In genomic region chr11:117039897-117040296, GRCh38 we compare ENCODE assay signal across 16 cellular contexts. TPM values are rescaled to one million over a fixed set of nuclear protein-coding genes. Genes with fewer than 3 reads are reported as not detected.
DNase-seq lines count a peak whose midpoint lies in the region; ATAC-seq and TF ChIP-seq lines count a peak whose summit lies in the region.
"Had no signal": no experiment of that assay in that cellular context is flagged by ENCODE, and none has a peak within 500 bp of the region (broad histone marks: within the 10 kb centered on the region; RNA-seq: fewer than 3 reads in every experiment).

No MANE protein-coding gene starts in this region.

- H3F3A ChIP-seq in OCI-LY1 (ENCODE audit: insufficient read depth, low read length) (no peaks in the 10 kb centered on the region), GM23338 (replicated peaks; ENCODE audit: low read depth) (no peaks in the 10 kb centered on the region)

- peaks cover 21% of the 10 kb centered on the region for H3K4me1 Mint-ChIP-seq in GM23338

- no peaks in the 10 kb centered on the region for H3K36me3 Mint-ChIP-seq in GM23338 (ENCODE audit: low read depth)

- H4K20me1 ChIP-seq in OCI-LY1 (ENCODE audit: insufficient read depth, low read length), result no peaks in the 10 kb centered on the region
- H4K20me1 ChIP-seq in GM23338 (replicated peaks; ENCODE audit: insufficient read depth), result peaks cover 8% of the 10 kb centered on the region; the same call in 1 of the 2 replicates
- 0 out of 2 replicates have a peak, but pooled peaks cover 8% of the 10 kb centered on the region for H4K20me1 ChIP-seq in Karpas-422 (ENCODE audit: insufficient read depth, low read depth, low read length)

- no peaks in the 10 kb centered on the region for H3K27me3 Mint-ChIP-seq in GM23338 (ENCODE audit: insufficient read depth, low read depth, poor library complexity)
- H3K27me3 Mint-ChIP-seq: CD4-positive, CD25-positive, alpha-beta regulatory T cell had no signal

- no peak for ATAC-seq in GM23338

- H3K27me3 ChIP-seq in OCI-LY1 (ENCODE audit: insufficient read depth, low read length) (no peaks in the 10 kb centered on the region), dorsolateral prefrontal cortex (no peaks in the 10 kb centered on the region), GM23338 (ENCODE audit: insufficient read depth) (no peaks in the 10 kb centered on the region), tibial artery (no peaks in the 10 kb centered on the region), Karpas-422 (ENCODE audit: low read length) (no peaks in the 10 kb centered on the region)
- H3K27me3 ChIP-seq: ascending aorta had no signal

- H3K4me2 ChIP-seq in OCI-LY1 (ENCODE audit: low read length) (peak overlapping the region; percentile 20; the same call in 1 of the 2 replicates), GM23338 (no peak overlapping the region), Karpas-422 (ENCODE audit: low read depth, low read length, poor library complexity, severe bottlenecking) (no peak overlapping the region)

- H3K9me3 ChIP-seq in OCI-LY1 (ENCODE audit: low read length) (no peaks in the 10 kb centered on the region), tibial artery (no peaks in the 10 kb centered on the region), Karpas-422 (ENCODE audit: low read length) (no peaks in the 10 kb centered on the region)
- H3K9me3 ChIP-seq: ascending aorta, lower lobe of right lung had no signal

- H3K4me1 ChIP-seq in OCI-LY1 (ENCODE audit: insufficient read depth, low read length, severe bottlenecking) (peaks cover 69% of the 10 kb centered on the region), GM23338 (ENCODE audit: insufficient read depth) (peaks cover 16% of the 10 kb centered on the region; the same call in 1 of the 2 replicates), tibial artery (peaks cover 0 to 30% (median 10%) of the 10 kb centered on the region in 4 donors), Karpas-422 (ENCODE audit: low read length) (peaks cover 12% of the 10 kb centered on the region)

- H3K9me3 Mint-ChIP-seq in GM23338, result no peaks in the 10 kb centered on the region
- H3K9me3 Mint-ChIP-seq: CD4-positive, CD25-positive, alpha-beta regulatory T cell had no signal

- H3K36me3 ChIP-seq in OCI-LY1 (ENCODE audit: insufficient read depth, low read length) (peaks cover 18% of the 10 kb centered on the region), GM23338 (ENCODE audit: insufficient read depth) (no peaks in the 10 kb centered on the region), tibial artery (no peaks in the 10 kb centered on the region), Karpas-422 (ENCODE audit: insufficient read depth, low read length) (no peaks in the 10 kb centered on the region)
- H3K36me3 ChIP-seq: ascending aorta, lower lobe of right lung had no signal

- H3K79me2 ChIP-seq in OCI-LY1 (ENCODE audit: insufficient read depth, low read length) (peaks cover 87% of the 10 kb centered on the region), GM23338 (replicated peaks; ENCODE audit: insufficient read depth) (peaks cover 73% of the 10 kb centered on the region), Karpas-422 (ENCODE audit: low read length) (no peaks in the 10 kb centered on the region)

- peak; percentile 33 for DNase-seq in stimulated activated CD4-positive, alpha-beta T cell treated with anti-CD3 and anti-CD28 coated beads, Interleukin-15, amount 100 ng/mL, for 24 hours
- DNase-seq in stimulated activated CD4-positive, alpha-beta T cell treated with anti-CD3 and anti-CD28 coated beads, Interleukin-2, amount 100 ng/mL, for 48 hours, result no peak
- DNase-seq in dorsolateral prefrontal cortex (no peak), GM23338 (ENCODE audit: low spot score) (no peak), tibial artery (no peak), Karpas-422 (no peak)
- DNase-seq: activated CD8-positive, alpha-beta memory T cell treated with anti-CD3 and anti-CD28 coated beads for 24 hours; CD4-positive, CD25-positive, alpha-beta regulatory T cell; effector memory CD4-positive, alpha-beta T cell; lower lobe of right lung; NCI-H1930; NK-92 treated with Interleukin-12 subunit alpha and Interleukin-12 subunit beta, amount 100 ng/mL, for 24 hours; nucleus accumbens had no signal

- H3K4me3 Mint-ChIP-seq in GM23338, result no peak overlapping the region
- H3K4me3 Mint-ChIP-seq: CD4-positive, CD25-positive, alpha-beta regulatory T cell had no signal

- no peak overlapping the region for H3K4me3 ChIP-seq in OCI-LY1 (ENCODE audit: low read depth, low read length, poor library complexity, severe bottlenecking)
- H3K4me3 ChIP-seq in dorsolateral prefrontal cortex, result no peak overlapping the region
- H3K4me3 ChIP-seq in GM23338, result no peak overlapping the region
- H3K4me3 ChIP-seq in tibial artery, result no peak overlapping the region
- H3K4me3 ChIP-seq in Karpas-422 (ENCODE audit: low read length), result no peak overlapping the region
- H3K4me3 ChIP-seq: ascending aorta, lower lobe of right lung had no signal

- intact Hi-C loops in dorsolateral prefrontal cortex (cut with DNase I) (loop anchor here in 1 of 2 donors (10.0 kb wide), 1 partner anchor 55 kb away; the partner anchor contains the start of gene SIK3), tibial artery (cut with DNase I; ENCODE audit: low total_unique reads) (no loop called here)

- H3K9ac ChIP-seq in OCI-LY1 (ENCODE audit: low read length), result no peak overlapping the region
- no peak overlapping the region for H3K9ac ChIP-seq in Karpas-422 (ENCODE audit: low read length)

- H3K27ac ChIP-seq in OCI-LY1 (ENCODE audit: low read depth, low read length, poor library complexity, severe bottlenecking) (peak overlapping the region; percentile 89), dorsolateral prefrontal cortex (peak overlapping the region in 57 of 59 donors; percentile 18 to 100 (median 89)), temporal lobe (ENCODE audit: low read depth, low read length) (peak overlapping the region; percentile 67), GM23338 (ENCODE audit: low read depth) (no peak overlapping the region), tibial artery (no peak overlapping the region), Karpas-422 (ENCODE audit: low read length) (no peak overlapping the region)
- H3K27ac ChIP-seq: ascending aorta, lower lobe of right lung had no signal

- no peaks in the 10 kb centered on the region for H3K9me2 ChIP-seq in OCI-LY1 (ENCODE audit: low read depth, low read length)
- no peaks in the 10 kb centered on the region for H3K9me2 ChIP-seq in GM23338 (ENCODE audit: insufficient read depth)
- no peaks in the 10 kb centered on the region for H3K9me2 ChIP-seq in Karpas-422 (replicated peaks; ENCODE audit: insufficient read depth, low read length)

- TF ChIP-seq CTCF in OCI-LY1 (IDR thresholded peaks at IDR 0.05; ENCODE audit: low read length) (no peak), dorsolateral prefrontal cortex (IDR thresholded peaks at IDR 0.05 in 54 of 56, conservative IDR thresholded peaks at IDR 0.05 in 2 of 56; ENCODE audit: low read depth in 1 of 56, partially characterized antibody in 56 of 56) (no peak), GM23338 (conservative IDR thresholded peaks at IDR 0.05; ENCODE audit: low read depth in 2 of 2) (no peak), tibial artery (IDR thresholded peaks at IDR 0.05) (no peak)

- no peak overlapping the region for H3K27ac Mint-ChIP-seq in GM23338
- H3K27ac Mint-ChIP-seq: CD4-positive, CD25-positive, alpha-beta regulatory T cell had no signal

- H2AFZ ChIP-seq in OCI-LY1 (ENCODE audit: low read length) (no peak overlapping the region), GM23338 (no peak overlapping the region), Karpas-422 (ENCODE audit: low read length) (no peak overlapping the region)

TF ChIP-seq in GM23338, 12 proteins besides CTCF, POLR2A, EP300 and RAD21:
- no peak for TF ChIP-seq ZNF114 (CRISPR knock-in tag; IDR thresholded peaks at IDR 0.05)
- no peak for TF ChIP-seq JUNB (IDR thresholded peaks at IDR 0.05; ENCODE audit: unreplicated experiment)
TF ChIP-seq in GM23338: peak in this region for 0.

RNA-seq across cellular contexts. Expression of gene SIK3, which starts 58.3 kb away (rescaled TPM):
- 100 to 1,000 TPM; 101 to 349 (median 174) TPM for total RNA-seq in dorsolateral prefrontal cortex
- total RNA-seq in temporal lobe, result 21.6 TPM
- 27.8 and 33.9 TPM in 2 replicates for total RNA-seq in GM23338 (2014; rRNA removed; shearing (Covaris generic))
- 6.1 and 7.3 TPM in 2 replicates for polyA plus RNA-seq in GM23338 (2016; fragmentation: Nextera tagmentation; extraction: Ambion mirVana)
- total RNA-seq in Karpas-422 (2014; rRNA removed; shearing (Covaris generic); ENCODE audit: low replicate concordance), result 4.1 TPM in 2 replicates

Comparison
In these comparisons a context has a peak if more than half of its experiments do, and no peak if none do; other contexts are left out.
1. H3K27ac ChIP-seq: peak in OCI-LY1 (single experiment), dorsolateral prefrontal cortex (57 of 59) and temporal lobe (single experiment); none in GM23338 (single experiment), tibial artery (0 of 2) and Karpas-422 (single experiment).